8 cellular contexts compared by ENCODE assay signal in genomic region chr16:88706288-88706964, GRCh38. TPM values are rescaled to one million over a fixed set of nuclear protein-coding genes. Genes with fewer than 3 reads are reported as not detected.
DNase-seq lines count a peak whose midpoint lies in the region; ATAC-seq and TF ChIP-seq lines count a peak whose summit lies in the region.

Gene CTU2, plus strand, starts transcription at chr16:88706503. Its CDS starts 28 bp downstream, at chr16:88706531.
Gene RNF166, minus strand, starts transcription at chr16:88706408. Its CDS starts 83 bp downstream, at chr16:88706325.

- TF ChIP-seq CTCF in BJ (IDR thresholded peaks at IDR 0.05; ENCODE audit: insufficient read depth, low read depth, low read length) = no peak

- H3K4me1 ChIP-seq in effector memory CD4-positive, alpha-beta T cell (ENCODE audit: control insufficient read depth, insufficient read depth, low read length, poor library complexity, severe bottlenecking) = peaks cover 49% of the 10 kb centered on the region

- POLR2A ChIA-PET in BJ (lab: Charles Lee) = no interaction called here
- POLR2A ChIA-PET in activated CD8-positive, alpha-beta memory T cell treated with anti-CD3 and anti-CD28 coated beads for 36 hours (lab: Charles Lee) = interaction anchor here (1.3 to 2.0 kb wide), 3 partner anchors 9 to 76 kb away, joined by 4 to 5 read pairs (median 4); no protein-coding TSS in a partner anchor

- peaks cover 5% of the 10 kb centered on the region; the same call in 1 of the 2 replicates for H3K36me3 ChIP-seq in BJ (ENCODE audit: control insufficient read depth, insufficient read depth, low read length)
- H3K36me3 ChIP-seq in effector memory CD4-positive, alpha-beta T cell (ENCODE audit: control insufficient read depth, insufficient read depth, low read length) = no peaks in the 10 kb centered on the region

- CTCF ChIA-PET in BJ (lab: Yijun Ruan, JAX) = interaction anchor here (1.2 kb wide), 1 partner anchor 11 kb away, joined by 3 read pairs; no protein-coding TSS in a partner anchor
- CTCF ChIA-PET in activated CD8-positive, alpha-beta memory T cell treated with anti-CD3 and anti-CD28 coated beads for 36 hours (lab: Charles Lee) = interaction anchor here (0.7 to 2.3 kb wide), 5 partner anchors 14 to 78 kb away, joined by 3 to 10 read pairs (median 3); no protein-coding TSS in a partner anchor

- peak; percentile 50 for ATAC-seq in HG03442 (IDR thresholded peaks at IDR 0.05; ENCODE audit: unreplicated experiment)

- H3K4me3 ChIP-seq in BJ (ENCODE audit: low read depth, low read length) = peak within 1 kb of the TSS; percentile 95
- H3K4me3 ChIP-seq in effector memory CD4-positive, alpha-beta T cell (ENCODE audit: insufficient read depth, low read depth, low read length, poor library complexity, severe bottlenecking) = peak within 1 kb of the TSS; percentile 80

- no peaks in the 10 kb centered on the region for H3K27me3 ChIP-seq in BJ (ENCODE audit: control insufficient read depth, insufficient read depth, low read length)
- H3K27me3 ChIP-seq in effector memory CD4-positive, alpha-beta T cell (replicated peaks; ENCODE audit: control insufficient read depth, insufficient read depth, low read length, poor library complexity, severe bottlenecking) = no peaks in the 10 kb centered on the region

- no peaks in the 10 kb centered on the region for H3K9me3 ChIP-seq in effector memory CD4-positive, alpha-beta T cell (ENCODE audit: control insufficient read depth, low read length)

- peak; percentile 17 for DNase-seq in BJ (ENCODE audit: low read depth)
- DNase-seq in GM19238 (ENCODE audit: insufficient read length, low spot score) = peak; percentile 98
- DNase-seq in NK-92 (lab: John Stamatoyannopoulos, UW; ENCODE audit: unreplicated experiment) = peak; percentile 25
- DNase-seq in effector memory CD4-positive, alpha-beta T cell = peak; percentile 85 to 90 (median 86)
- DNase-seq in medulla oblongata (ENCODE audit: extremely low spot score) = peak; percentile 89
- DNase-seq in stimulated activated CD4-positive, alpha-beta T cell treated with anti-CD3 and anti-CD28 coated beads, TNF-alpha, amount 100 ng/mL, for 48 hours (ENCODE audit: low read depth in 3 of 3) = peak; percentile 83 to 93 (median 86)

- H3K27ac ChIP-seq in effector memory CD4-positive, alpha-beta T cell (ENCODE audit: insufficient read depth, low read length, poor library complexity, severe bottlenecking) = peak within 1 kb of the TSS; percentile 88

RNA-seq across cellular contexts. Expression of gene CTU2, which starts in this region (rescaled TPM):
- polyA plus RNA-seq in BJ (2011; rRNA removed) = 10.3 and 16.9 TPM in 2 replicates
- polyA minus RNA-seq in BJ (2011; rRNA and poly(A)+ RNA removed) = 8.5 and 14.9 TPM in 2 replicates
- 10 to 100 TPM; 66.6 to 66.8 TPM for total RNA-seq in activated CD8-positive, alpha-beta memory T cell treated with anti-CD3 and anti-CD28 coated beads for 36 hours

RNA-seq across cellular contexts. Expression of gene RNF166, which starts in this region (rescaled TPM):
- polyA plus RNA-seq in BJ (2011; rRNA removed) = 7.8 and 11.9 TPM in 2 replicates
- polyA minus RNA-seq in BJ (2011; rRNA and poly(A)+ RNA removed) = 10.0 and 10.9 TPM in 2 replicates
- total RNA-seq in activated CD8-positive, alpha-beta memory T cell treated with anti-CD3 and anti-CD28 coated beads for 36 hours = 10 to 100 TPM; 48.8 to 52.6 TPM

Comparison
In these comparisons a context has a peak if more than half of its experiments do, and no peak if none do; other contexts are left out.
1. Peak in every context shown above with its lines: DNase-seq, ATAC-seq, H3K4me3 ChIP-seq and H3K27ac ChIP-seq.
2. DNase-seq: peak in every context shown above with its lines; median percentile 98 in GM19238; 89 in medulla oblongata; 86 in effector memory CD4-positive, alpha-beta T cell; 86 in stimulated activated CD4-positive, alpha-beta T cell treated with anti-CD3 and anti-CD28 coated beads, TNF-alpha, amount 100 ng/mL, for 48 hours; 25 in NK-92; 17 in BJ.